Comparison of ENCODE assay signal across 1 cellular context in the genomic region with DNA sequence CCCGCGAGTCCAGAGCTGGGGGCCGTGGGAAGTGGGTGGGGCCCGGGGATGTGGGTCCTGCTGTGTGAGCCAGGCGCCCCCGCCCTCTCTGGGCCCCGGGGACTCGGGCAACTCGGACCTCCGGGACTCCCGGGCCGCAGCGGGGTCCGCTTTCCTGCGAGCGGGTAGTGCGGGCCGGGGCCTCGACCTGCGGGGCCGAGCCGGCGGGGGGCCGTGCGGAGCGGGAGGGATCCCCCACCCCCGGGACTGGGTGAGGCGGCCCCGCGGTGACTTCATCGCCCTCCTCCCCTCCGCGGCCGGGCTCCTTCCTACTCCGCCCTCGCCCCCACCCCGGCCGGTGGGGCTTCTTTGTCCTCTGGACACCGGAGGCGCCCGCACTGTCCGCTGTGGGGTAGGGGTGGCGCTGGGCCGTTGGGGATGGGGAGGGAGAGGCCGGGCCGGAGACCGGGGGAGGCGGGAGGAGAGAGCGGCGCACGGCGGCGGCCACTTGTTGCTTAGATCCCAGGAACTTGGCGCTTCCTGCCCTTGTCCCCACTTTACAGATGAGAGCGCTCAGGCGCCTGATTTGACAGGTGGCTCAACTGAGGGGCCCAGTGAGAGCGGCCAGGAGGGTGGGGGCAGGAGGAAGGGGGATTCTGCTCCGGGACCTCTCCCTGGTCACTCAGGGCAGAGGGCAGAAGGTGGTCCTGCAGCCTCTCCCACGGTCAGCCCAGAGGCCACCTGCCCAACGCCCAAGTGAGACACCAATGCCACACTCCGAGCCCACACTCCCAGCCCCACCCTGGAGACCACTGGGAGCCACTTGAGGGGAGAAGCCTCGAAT.
TF ChIP-seq lines count a peak whose summit lies in the region.

No MANE protein-coding gene starts in this region.

TF ChIP-seq in HepG2, 621 proteins besides CTCF, POLR2A, EP300 and RAD21 (continued from another document and continues in another):
- no peak for TF ChIP-seq MYNN (CRISPR knock-in tag; IDR thresholded peaks at IDR 0.05; ENCODE audit: low read depth)
- TF ChIP-seq, protein P1, sequence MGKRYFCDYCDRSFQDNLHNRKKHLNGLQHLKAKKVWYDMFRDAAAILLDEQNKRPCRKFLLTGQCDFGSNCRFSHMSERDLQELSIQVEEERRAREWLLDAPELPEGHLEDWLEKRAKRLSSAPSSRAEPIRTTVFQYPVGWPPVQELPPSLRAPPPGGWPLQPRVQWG (CRISPR knock-in tag; IDR thresholded peaks at IDR 0.05; ENCODE audit: borderline replicate concordance, low read depth): no peak
- TF ChIP-seq ZNF282 (IDR thresholded peaks at IDR 0.05; ENCODE audit: partially characterized antibody): no peak
- TF ChIP-seq ZBTB7A (CRISPR knock-in tag; IDR thresholded peaks at IDR 0.05): no peak
- TF ChIP-seq ZNF136 (CRISPR knock-in tag; IDR thresholded peaks at IDR 0.05; ENCODE audit: low read depth): no peak
- no peak for TF ChIP-seq ZNF441 (CRISPR knock-in tag; IDR thresholded peaks at IDR 0.05; ENCODE audit: borderline replicate concordance)
- TF ChIP-seq HNF4A (CRISPR knock-in tag; IDR thresholded peaks at IDR 0.05): no peak
- TF ChIP-seq MXD4 (CRISPR knock-in tag; IDR thresholded peaks at IDR 0.05): no peak
- no peak for TF ChIP-seq CCAR2 (optimal IDR thresholded peaks at IDR 0.05; ENCODE audit: low read depth, low read length)
- no peak for TF ChIP-seq FOXK1 (CRISPR knock-in tag; IDR thresholded peaks at IDR 0.05; ENCODE audit: borderline replicate concordance, low read depth)
- TF ChIP-seq MED1 (CRISPR knock-in tag; IDR thresholded peaks at IDR 0.05): no peak
- TF ChIP-seq ZNF224 (CRISPR knock-in tag; IDR thresholded peaks at IDR 0.05): peak; percentile 24; the same call in 1 of the 2 replicates
- TF ChIP-seq DNMT3B (CRISPR knock-in tag; conservative IDR thresholded peaks at IDR 0.05): no peak
- TF ChIP-seq PAF1 (CRISPR knock-in tag; IDR thresholded peaks at IDR 0.05): no peak
- TF ChIP-seq, protein P2, sequence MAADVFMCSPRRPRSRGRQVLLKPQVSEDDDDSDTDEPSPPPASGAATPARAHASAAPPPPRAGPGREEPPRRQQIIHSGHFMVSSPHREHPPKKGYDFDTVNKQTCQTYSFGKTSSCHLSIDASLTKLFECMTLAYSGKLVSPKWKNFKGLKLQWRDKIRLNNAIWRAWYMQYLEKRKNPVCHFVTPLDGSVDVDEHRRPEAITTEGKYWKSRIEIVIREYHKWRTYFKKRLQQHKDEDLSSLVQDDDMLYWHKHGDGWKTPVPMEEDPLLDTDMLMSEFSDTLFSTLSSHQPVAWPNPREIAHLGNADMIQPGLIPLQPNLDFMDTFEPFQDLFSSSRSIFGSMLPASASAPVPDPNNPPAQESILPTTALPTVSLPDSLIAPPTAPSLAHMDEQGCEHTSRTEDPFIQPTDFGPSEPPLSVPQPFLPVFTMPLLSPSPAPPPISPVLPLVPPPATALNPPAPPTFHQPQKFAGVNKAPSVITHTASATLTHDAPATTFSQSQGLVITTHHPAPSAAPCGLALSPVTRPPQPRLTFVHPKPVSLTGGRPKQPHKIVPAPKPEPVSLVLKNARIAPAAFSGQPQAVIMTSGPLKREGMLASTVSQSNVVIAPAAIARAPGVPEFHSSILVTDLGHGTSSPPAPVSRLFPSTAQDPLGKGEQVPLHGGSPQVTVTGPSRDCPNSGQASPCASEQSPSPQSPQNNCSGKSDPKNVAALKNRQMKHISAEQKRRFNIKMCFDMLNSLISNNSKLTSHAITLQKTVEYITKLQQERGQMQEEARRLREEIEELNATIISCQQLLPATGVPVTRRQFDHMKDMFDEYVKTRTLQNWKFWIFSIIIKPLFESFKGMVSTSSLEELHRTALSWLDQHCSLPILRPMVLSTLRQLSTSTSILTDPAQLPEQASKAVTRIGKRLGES (CRISPR knock-in tag; IDR thresholded peaks at IDR 0.05; ENCODE audit: borderline replicate concordance): no peak
- TF ChIP-seq ZNF569 (CRISPR knock-in tag; IDR thresholded peaks at IDR 0.05; ENCODE audit: borderline replicate concordance): no peak
- no peak for TF ChIP-seq ZSCAN25 (CRISPR knock-in tag; IDR thresholded peaks at IDR 0.05)
- no peak for TF ChIP-seq FOXM1 (CRISPR knock-in tag; IDR thresholded peaks at IDR 0.05)
- TF ChIP-seq, protein P3, sequence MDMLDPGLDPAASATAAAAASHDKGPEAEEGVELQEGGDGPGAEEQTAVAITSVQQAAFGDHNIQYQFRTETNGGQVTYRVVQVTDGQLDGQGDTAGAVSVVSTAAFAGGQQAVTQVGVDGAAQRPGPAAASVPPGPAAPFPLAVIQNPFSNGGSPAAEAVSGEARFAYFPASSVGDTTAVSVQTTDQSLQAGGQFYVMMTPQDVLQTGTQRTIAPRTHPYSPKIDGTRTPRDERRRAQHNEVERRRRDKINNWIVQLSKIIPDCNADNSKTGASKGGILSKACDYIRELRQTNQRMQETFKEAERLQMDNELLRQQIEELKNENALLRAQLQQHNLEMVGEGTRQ (IDR thresholded peaks at IDR 0.05; ENCODE audit: low read depth, low read length): no peak
- TF ChIP-seq, protein P3 (CRISPR knock-in tag; IDR thresholded peaks at IDR 0.05; ENCODE audit: borderline replicate concordance): no peak
- TF ChIP-seq, protein P4, sequence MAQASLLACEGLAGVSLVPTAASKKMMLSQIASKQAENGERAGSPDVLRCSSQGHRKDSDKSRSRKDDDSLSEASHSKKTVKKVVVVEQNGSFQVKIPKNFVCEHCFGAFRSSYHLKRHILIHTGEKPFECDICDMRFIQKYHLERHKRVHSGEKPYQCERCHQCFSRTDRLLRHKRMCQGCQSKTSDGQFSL (CRISPR knock-in tag; IDR thresholded peaks at IDR 0.05): 0 out of 2 replicates have a peak, but pooled peaks have one; percentile 17
- TF ChIP-seq POLR2AphosphoS5 (IDR thresholded peaks at IDR 0.05; ENCODE audit: low read depth, low read length): no peak
- TF ChIP-seq SATB2 (CRISPR knock-in tag; IDR thresholded peaks at IDR 0.05): no peak
- no peak for TF ChIP-seq FOXK2 (IDR thresholded peaks at IDR 0.05)
- no peak for TF ChIP-seq ZNF674 (CRISPR knock-in tag; IDR thresholded peaks at IDR 0.05; ENCODE audit: low read depth)
- no peak for TF ChIP-seq CEBPG (CRISPR knock-in tag; IDR thresholded peaks at IDR 0.05)
- TF ChIP-seq, protein P5, sequence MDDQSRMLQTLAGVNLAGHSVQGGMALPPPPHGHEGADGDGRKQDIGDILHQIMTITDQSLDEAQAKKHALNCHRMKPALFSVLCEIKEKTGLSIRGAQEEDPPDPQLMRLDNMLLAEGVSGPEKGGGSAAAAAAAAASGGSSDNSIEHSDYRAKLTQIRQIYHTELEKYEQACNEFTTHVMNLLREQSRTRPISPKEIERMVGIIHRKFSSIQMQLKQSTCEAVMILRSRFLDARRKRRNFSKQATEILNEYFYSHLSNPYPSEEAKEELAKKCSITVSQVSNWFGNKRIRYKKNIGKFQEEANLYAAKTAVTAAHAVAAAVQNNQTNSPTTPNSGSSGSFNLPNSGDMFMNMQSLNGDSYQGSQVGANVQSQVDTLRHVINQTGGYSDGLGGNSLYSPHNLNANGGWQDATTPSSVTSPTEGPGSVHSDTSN (CRISPR knock-in tag; IDR thresholded peaks at IDR 0.05; ENCODE audit: borderline replicate concordance): no peak
- TF ChIP-seq ZNF138 (CRISPR knock-in tag; IDR thresholded peaks at IDR 0.05; ENCODE audit: low read depth): no peak
- TF ChIP-seq, protein P6, sequence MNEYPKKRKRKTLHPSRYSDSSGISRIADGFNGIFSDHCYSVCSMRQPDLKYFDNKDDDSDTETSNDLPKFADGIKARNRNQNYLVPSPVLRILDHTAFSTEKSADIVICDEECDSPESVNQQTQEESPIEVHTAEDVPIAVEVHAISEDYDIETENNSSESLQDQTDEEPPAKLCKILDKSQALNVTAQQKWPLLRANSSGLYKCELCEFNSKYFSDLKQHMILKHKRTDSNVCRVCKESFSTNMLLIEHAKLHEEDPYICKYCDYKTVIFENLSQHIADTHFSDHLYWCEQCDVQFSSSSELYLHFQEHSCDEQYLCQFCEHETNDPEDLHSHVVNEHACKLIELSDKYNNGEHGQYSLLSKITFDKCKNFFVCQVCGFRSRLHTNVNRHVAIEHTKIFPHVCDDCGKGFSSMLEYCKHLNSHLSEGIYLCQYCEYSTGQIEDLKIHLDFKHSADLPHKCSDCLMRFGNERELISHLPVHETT (CRISPR knock-in tag; conservative IDR thresholded peaks at IDR 0.05): no peak
- TF ChIP-seq, protein P7, sequence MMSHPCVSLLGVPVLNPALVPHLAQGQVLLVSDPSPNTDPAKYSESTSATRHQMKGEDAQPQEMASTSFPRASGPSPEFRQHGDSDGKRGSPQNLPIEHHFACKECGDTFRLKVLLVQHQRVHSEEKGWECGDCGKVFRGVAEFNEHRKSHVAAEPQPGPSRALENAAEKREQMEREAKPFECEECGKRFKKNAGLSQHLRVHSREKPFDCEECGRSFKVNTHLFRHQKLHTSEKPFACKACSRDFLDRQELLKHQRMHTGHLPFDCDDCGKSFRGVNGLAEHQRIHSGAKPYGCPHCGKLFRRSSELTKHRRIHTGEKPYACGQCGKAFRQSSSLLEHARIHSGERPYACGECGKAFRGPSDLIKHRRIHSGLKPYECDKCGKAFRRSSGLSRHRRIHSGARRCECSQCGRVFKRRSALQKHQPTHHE (CRISPR knock-in tag; IDR thresholded peaks at IDR 0.05; ENCODE audit: borderline replicate concordance): 0 out of 2 replicates have a peak, but pooled peaks have one; percentile 34
- no peak for TF ChIP-seq KAT2B (IDR thresholded peaks at IDR 0.05; ENCODE audit: borderline replicate concordance, low read depth, low read length)
- TF ChIP-seq ZNF274 (CRISPR knock-in tag; IDR thresholded peaks at IDR 0.05): no peak
- TF ChIP-seq SP140L (CRISPR knock-in tag; IDR thresholded peaks at IDR 0.05; ENCODE audit: borderline replicate concordance): no peak
- TF ChIP-seq PAWR (CRISPR knock-in tag; IDR thresholded peaks at IDR 0.05; ENCODE audit: borderline replicate concordance): no peak
- 0 out of 2 replicates have a peak, but pooled peaks have one; percentile 19 for TF ChIP-seq ZFAT (CRISPR knock-in tag; conservative IDR thresholded peaks at IDR 0.05)
- peak; percentile 60 for TF ChIP-seq ZFX (CRISPR knock-in tag; IDR thresholded peaks at IDR 0.05; ENCODE audit: low read depth)
- no peak for TF ChIP-seq TMF1 (CRISPR knock-in tag; IDR thresholded peaks at IDR 0.05; ENCODE audit: low read depth)
- TF ChIP-seq ZNF614 (CRISPR knock-in tag; IDR thresholded peaks at IDR 0.05; ENCODE audit: borderline replicate concordance): no peak; the same call in 1 of the 2 replicates
- TF ChIP-seq, protein P8, sequence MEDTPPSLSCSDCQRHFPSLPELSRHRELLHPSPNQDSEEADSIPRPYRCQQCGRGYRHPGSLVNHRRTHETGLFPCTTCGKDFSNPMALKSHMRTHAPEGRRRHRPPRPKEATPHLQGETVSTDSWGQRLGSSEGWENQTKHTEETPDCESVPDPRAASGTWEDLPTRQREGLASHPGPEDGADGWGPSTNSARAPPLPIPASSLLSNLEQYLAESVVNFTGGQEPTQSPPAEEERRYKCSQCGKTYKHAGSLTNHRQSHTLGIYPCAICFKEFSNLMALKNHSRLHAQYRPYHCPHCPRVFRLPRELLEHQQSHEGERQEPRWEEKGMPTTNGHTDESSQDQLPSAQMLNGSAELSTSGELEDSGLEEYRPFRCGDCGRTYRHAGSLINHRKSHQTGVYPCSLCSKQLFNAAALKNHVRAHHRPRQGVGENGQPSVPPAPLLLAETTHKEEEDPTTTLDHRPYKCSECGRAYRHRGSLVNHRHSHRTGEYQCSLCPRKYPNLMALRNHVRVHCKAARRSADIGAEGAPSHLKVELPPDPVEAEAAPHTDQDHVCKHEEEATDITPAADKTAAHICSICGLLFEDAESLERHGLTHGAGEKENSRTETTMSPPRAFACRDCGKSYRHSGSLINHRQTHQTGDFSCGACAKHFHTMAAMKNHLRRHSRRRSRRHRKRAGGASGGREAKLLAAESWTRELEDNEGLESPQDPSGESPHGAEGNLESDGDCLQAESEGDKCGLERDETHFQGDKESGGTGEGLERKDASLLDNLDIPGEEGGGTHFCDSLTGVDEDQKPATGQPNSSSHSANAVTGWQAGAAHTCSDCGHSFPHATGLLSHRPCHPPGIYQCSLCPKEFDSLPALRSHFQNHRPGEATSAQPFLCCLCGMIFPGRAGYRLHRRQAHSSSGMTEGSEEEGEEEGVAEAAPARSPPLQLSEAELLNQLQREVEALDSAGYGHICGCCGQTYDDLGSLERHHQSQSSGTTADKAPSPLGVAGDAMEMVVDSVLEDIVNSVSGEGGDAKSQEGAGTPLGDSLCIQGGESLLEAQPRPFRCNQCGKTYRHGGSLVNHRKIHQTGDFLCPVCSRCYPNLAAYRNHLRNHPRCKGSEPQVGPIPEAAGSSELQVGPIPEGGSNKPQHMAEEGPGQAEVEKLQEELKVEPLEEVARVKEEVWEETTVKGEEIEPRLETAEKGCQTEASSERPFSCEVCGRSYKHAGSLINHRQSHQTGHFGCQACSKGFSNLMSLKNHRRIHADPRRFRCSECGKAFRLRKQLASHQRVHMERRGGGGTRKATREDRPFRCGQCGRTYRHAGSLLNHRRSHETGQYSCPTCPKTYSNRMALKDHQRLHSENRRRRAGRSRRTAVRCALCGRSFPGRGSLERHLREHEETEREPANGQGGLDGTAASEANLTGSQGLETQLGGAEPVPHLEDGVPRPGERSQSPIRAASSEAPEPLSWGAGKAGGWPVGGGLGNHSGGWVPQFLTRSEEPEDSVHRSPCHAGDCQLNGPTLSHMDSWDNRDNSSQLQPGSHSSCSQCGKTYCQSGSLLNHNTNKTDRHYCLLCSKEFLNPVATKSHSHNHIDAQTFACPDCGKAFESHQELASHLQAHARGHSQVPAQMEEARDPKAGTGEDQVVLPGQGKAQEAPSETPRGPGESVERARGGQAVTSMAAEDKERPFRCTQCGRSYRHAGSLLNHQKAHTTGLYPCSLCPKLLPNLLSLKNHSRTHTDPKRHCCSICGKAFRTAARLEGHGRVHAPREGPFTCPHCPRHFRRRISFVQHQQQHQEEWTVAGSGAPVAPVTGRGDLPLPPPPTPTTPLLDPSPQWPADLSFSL (CRISPR knock-in tag; IDR thresholded peaks at IDR 0.05): peak; percentile 2; the same call in 1 of the 2 replicates
- TF ChIP-seq HNRNPL (IDR thresholded peaks at IDR 0.05; ENCODE audit: low read depth, low read length): 0 out of 2 replicates have a peak, but pooled peaks have one; percentile 27
- TF ChIP-seq ZNF713 (CRISPR knock-in tag; IDR thresholded peaks at IDR 0.05): no peak
- TF ChIP-seq, protein P9, sequence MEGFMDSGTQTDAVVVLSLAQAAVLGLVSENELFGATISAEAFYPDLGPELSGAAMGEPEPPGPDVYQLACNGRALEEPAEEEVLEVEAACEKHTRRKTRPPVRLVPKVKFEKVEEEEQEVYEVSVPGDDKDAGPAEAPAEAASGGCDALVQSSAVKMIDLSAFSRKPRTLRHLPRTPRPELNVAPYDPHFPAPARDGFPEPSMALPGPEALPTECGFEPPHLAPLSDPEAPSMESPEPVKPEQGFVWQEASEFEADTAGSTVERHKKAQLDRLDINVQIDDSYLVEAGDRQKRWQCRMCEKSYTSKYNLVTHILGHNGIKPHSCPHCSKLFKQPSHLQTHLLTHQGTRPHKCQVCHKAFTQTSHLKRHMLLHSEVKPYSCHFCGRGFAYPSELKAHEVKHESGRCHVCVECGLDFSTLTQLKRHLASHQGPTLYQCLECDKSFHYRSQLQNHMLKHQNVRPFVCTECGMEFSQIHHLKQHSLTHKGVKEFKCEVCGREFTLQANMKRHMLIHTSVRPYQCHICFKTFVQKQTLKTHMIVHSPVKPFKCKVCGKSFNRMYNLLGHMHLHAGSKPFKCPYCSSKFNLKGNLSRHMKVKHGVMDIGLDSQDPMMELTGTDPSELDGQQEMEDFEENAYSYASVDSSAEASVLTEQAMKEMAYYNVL (CRISPR knock-in tag; IDR thresholded peaks at IDR 0.05; ENCODE audit: borderline replicate concordance): no peak
- TF ChIP-seq RELA (CRISPR knock-in tag; IDR thresholded peaks at IDR 0.05): 0 out of 2 replicates have a peak, but pooled peaks have one; percentile 2
